In genomic region chr7:156616269-156617202, GRCh38 we compare ENCODE assay signal across 9 cellular contexts. TPM values are rescaled to one million over a fixed set of nuclear protein-coding genes. Genes with fewer than 3 reads are reported as not detected.
A peak's percentile ranks its signal among the peaks of the same experiment; 100 is the strongest.
DNase-seq lines count a peak whose midpoint lies in the region; ATAC-seq, FAIRE-seq and TF ChIP-seq lines count a peak whose summit lies in the region.
"Had no signal": no experiment of that assay in that cellular context is flagged by ENCODE, and none has a peak within 500 bp of the region (broad histone marks: within the 10 kb centered on the region; RNA-seq: fewer than 3 reads in every experiment).

No MANE protein-coding gene starts in this region.

- no peak for TF ChIP-seq CTCF in A549 (IDR thresholded peaks at IDR 0.05)
- TF ChIP-seq CTCF in Peyer's patch (IDR thresholded peaks at IDR 0.05) = no peak

- peaks cover 0 to 8% (median 8%) of the 10 kb centered on the region in 3 donors for H3K4me1 Mint-ChIP-seq in naive B cell

- FAIRE-seq in A549 (lab: Jason Lieb, UNC) (no peak), HTR-8/SVneo (lab: Jason Lieb, UNC) (no peak)

- H3K4me3 ChIP-seq in A549 (no peak overlapping the region; the same call in 2 of the 3 replicates), Peyer's patch (peak overlapping the region in 3 of 4 donors; percentile 16 to 64 (median 62)), esophagus (ENCODE audit: low read depth in 1 of 2, low read length in 2 of 2) (peak overlapping the region; percentile 20 to 52)

- H3K27me3 Mint-ChIP-seq in naive B cell = peaks cover 37 to 88% (median 79%) of the 10 kb centered on the region in 3 donors

- H3K9me3 Mint-ChIP-seq in naive B cell = peaks cover 4 to 10% (median 7%) of the 10 kb centered on the region in 7 donors

- H3K4me1 ChIP-seq in A549 = no peaks in the 10 kb centered on the region
- H3K4me1 ChIP-seq in Peyer's patch = peaks cover 0 to 21% (median 2%) of the 10 kb centered on the region in 4 donors
- H3K4me1 ChIP-seq in esophagus (ENCODE audit: control insufficient read depth in 2 of 2, insufficient read depth in 2 of 2, low read length in 1 of 2) = peaks cover 2 to 7% of the 10 kb centered on the region in 2 donors

- peak overlapping the region in 6 of 8 donors; percentile 8 to 67 (median 49) for H3K4me3 Mint-ChIP-seq in naive B cell

- CTCF ChIA-PET in A549 (lab: Yijun Ruan, JAX) = no interaction called here

- peak overlapping the region in 2 of 6 donors; percentile 24 to 56 for H3K27ac Mint-ChIP-seq in naive B cell

- H3K9me3 ChIP-seq in A549 (no peaks in the 10 kb centered on the region), Peyer's patch (no peaks in the 10 kb centered on the region), esophagus (ENCODE audit: control insufficient read depth in 2 of 2, insufficient read depth in 1 of 2, low read depth in 1 of 2, low read length in 1 of 2) (no peaks in the 10 kb centered on the region)

- no peak for TF ChIP-seq RAD21 in A549 (conservative IDR thresholded peaks at IDR 0.05 in 1 of 2, IDR thresholded peaks at IDR 0.05 in 1 of 2)

- no peak for DNase-seq in A549 (ENCODE audit: low read depth in 1 of 2, low spot score in 1 of 2)
- DNase-seq in Peyer's patch = peak in 2 of 3 donors; percentile 65 to 71
- no peak for DNase-seq in naive B cell
- no peak for DNase-seq in MV-4-11 (lab: John Stamatoyannopoulos, UW)
- DNase-seq in HTR-8/SVneo (ENCODE audit: insufficient read length, low spot score) = no peak
- DNase-seq in cerebellar nuclear complex (lab: John Stamatoyannopoulos, UW) = no peak
- DNase-seq: NCI-H510A treated with DMSO at 0.1 percent for 48 hours had no signal

- peaks cover 0 to 8% of the 10 kb centered on the region in 2 donors for H3K36me3 Mint-ChIP-seq in naive B cell

- ATAC-seq in A549 (peak in 1 of 2 experiments; percentile 50; a peak in 1 of 6 replicates), naive B cell (ENCODE audit: low read depth in 2 of 2) (peak; percentile 25 to 30), GM21723 (IDR thresholded peaks at IDR 0.05; ENCODE audit: unreplicated experiment) (no peak)

- no peaks in the 10 kb centered on the region for H3K36me3 ChIP-seq in Peyer's patch
- H3K36me3 ChIP-seq in esophagus (ENCODE audit: control insufficient read depth in 2 of 2, insufficient read depth in 2 of 2, low read length in 1 of 2) = no peaks in the 10 kb centered on the region

- 79% methylated on average over 55 of the region's 92 CpGs for WGBS in A549 (ENCODE audit: missing lambda C conversion rate)
- 7 to 12% methylated on average over 72 to 92 of the region's 92 CpGs for WGBS in esophagus, 2 donors

- H3K4me2 ChIP-seq in A549 = peak overlapping the region; percentile 56

- H3K27ac ChIP-seq in A549 (no peak overlapping the region), Peyer's patch (peak overlapping the region in 3 of 4 donors; percentile 21 to 73 (median 43)), esophagus (ENCODE audit: low read depth in 2 of 2, low read length in 1 of 2) (no peak overlapping the region)

- no peak for TF ChIP-seq POLR2A in A549 (IDR thresholded peaks at IDR 0.05; ENCODE audit: low read length)
- TF ChIP-seq POLR2A in Peyer's patch (IDR thresholded peaks at IDR 0.05) = no peak

- H3K27me3 ChIP-seq in Peyer's patch = no peaks in the 10 kb centered on the region
- H3K27me3 ChIP-seq in esophagus (ENCODE audit: control insufficient read depth in 1 of 2, insufficient read depth in 2 of 2, low read length in 2 of 2) = peaks cover 0 to 3% of the 10 kb centered on the region in 2 donors

- POLR2A ChIA-PET in A549 (lab: Yijun Ruan, JAX) = no interaction called here

- no peak for TF ChIP-seq EP300 in A549 (IDR thresholded peaks at IDR 0.05)

TF ChIP-seq in A549, 52 proteins besides CTCF, POLR2A, EP300 and RAD21:
- TF ChIP-seq USF2 (IDR thresholded peaks at IDR 0.05) (no peak), REST (IDR thresholded peaks at IDR 0.05) (no peak), SMC3 (IDR thresholded peaks at IDR 0.05) (no peak), CEBPB (IDR thresholded peaks at IDR 0.05) (no peak), KDM1A (IDR thresholded peaks at IDR 0.05; ENCODE audit: low read depth) (no peak), KDM5A (IDR thresholded peaks at IDR 0.05) (no peak), HOXB5 (CRISPR knock-in tag; IDR thresholded peaks at IDR 0.05) (no peak), GATA3 (IDR thresholded peaks at IDR 0.05; ENCODE audit: borderline replicate concordance) (no peak), ESRRA (IDR thresholded peaks at IDR 0.05; ENCODE audit: borderline replicate concordance, low read length) (no peak), BHLHE40 (IDR thresholded peaks at IDR 0.05; ENCODE audit: low read depth, low read length) (no peak), CBX8 (IDR thresholded peaks at IDR 0.05) (no peak), HEYL (CRISPR knock-in tag; IDR thresholded peaks at IDR 0.05) (no peak)

RNA-seq across cellular contexts. Expression of gene RNF32, which starts 24.0 kb away (rescaled TPM):
- polyA plus RNA-seq in A549 (2011; rRNA removed) = 2.5 and 2.8 TPM in 2 replicates
- 0.70 TPM in 2 replicates for polyA plus RNA-seq in A549 (2012; cell fraction: cytosol; rRNA removed)
- 0.30 and 1.1 TPM in 2 replicates for polyA plus RNA-seq in A549 (2012; cell fraction: nucleus; rRNA removed)
- polyA plus RNA-seq in A549 (2017; fragmentation: RNase III; extraction: RNeasy Plus Mini Kit Qiagen cat#74134 plus additional on column Dnase treatment) = 1.3 to 1.8 TPM (median 1.4 TPM) in 3 replicates
- polyA minus RNA-seq in A549 (2011; rRNA and poly(A)+ RNA removed) = 1.0 and 2.0 TPM in 2 replicates
- 1 to 10 TPM in 3 of 4 donors, not detected in 1; 1.3 to 3.8 (median 2.1) TPM for total RNA-seq in Peyer's patch
- polyA plus RNA-seq in esophagus = under 1 TPM; 0.38 to 0.43 TPM
- 1 to 10 TPM in 5 of 6 donors, not detected in 1; 1.3 to 3.4 (median 2.8) TPM for polyA plus RNA-seq in naive B cell (ENCODE audit: low read depth in 6 of 6)

Comparison
In these comparisons a context has a peak if more than half of its experiments do, and no peak if none do; other contexts are left out.
1. DNase-seq: peak in Peyer's patch (2 of 3); none in A549 (0 of 2), naive B cell (single experiment), MV-4-11 (single experiment), HTR-8/SVneo (single experiment) and cerebellar nuclear complex (0 of 2).
2. H3K27ac ChIP-seq: peak in Peyer's patch (3 of 4); none in A549 (0 of 2) and esophagus (0 of 2).